In the genomic region with DNA sequence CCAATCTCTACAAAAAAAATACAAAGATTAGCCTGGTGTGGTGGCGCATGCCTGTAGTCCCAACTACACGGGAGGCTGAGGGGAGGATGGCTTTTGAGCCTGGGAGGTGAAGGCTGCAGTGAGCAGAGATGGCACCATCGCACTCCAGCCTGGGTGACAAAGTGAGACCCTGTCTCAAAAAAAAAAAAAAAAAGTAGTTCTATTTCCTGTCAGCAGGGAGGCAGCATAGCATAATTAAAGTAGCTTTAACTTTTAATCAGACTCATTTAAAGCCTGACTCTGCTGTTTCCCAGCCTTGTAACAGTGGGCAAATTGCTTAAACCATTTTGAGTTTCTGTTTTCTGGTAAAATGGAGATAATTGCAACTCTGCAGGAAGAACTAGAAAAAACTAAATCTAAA, we compare ENCODE assay signal across 2 cellular contexts.
TF ChIP-seq lines count a peak whose summit lies in the region.

No MANE protein-coding gene starts in this region.

TF ChIP-seq in GM23338, 12 proteins besides CTCF, POLR2A, EP300 and RAD21 (continued from another document):
- TF ChIP-seq STAT1 (IDR thresholded peaks at IDR 0.05; ENCODE audit: unreplicated experiment), result no peak
- TF ChIP-seq, protein P1, sequence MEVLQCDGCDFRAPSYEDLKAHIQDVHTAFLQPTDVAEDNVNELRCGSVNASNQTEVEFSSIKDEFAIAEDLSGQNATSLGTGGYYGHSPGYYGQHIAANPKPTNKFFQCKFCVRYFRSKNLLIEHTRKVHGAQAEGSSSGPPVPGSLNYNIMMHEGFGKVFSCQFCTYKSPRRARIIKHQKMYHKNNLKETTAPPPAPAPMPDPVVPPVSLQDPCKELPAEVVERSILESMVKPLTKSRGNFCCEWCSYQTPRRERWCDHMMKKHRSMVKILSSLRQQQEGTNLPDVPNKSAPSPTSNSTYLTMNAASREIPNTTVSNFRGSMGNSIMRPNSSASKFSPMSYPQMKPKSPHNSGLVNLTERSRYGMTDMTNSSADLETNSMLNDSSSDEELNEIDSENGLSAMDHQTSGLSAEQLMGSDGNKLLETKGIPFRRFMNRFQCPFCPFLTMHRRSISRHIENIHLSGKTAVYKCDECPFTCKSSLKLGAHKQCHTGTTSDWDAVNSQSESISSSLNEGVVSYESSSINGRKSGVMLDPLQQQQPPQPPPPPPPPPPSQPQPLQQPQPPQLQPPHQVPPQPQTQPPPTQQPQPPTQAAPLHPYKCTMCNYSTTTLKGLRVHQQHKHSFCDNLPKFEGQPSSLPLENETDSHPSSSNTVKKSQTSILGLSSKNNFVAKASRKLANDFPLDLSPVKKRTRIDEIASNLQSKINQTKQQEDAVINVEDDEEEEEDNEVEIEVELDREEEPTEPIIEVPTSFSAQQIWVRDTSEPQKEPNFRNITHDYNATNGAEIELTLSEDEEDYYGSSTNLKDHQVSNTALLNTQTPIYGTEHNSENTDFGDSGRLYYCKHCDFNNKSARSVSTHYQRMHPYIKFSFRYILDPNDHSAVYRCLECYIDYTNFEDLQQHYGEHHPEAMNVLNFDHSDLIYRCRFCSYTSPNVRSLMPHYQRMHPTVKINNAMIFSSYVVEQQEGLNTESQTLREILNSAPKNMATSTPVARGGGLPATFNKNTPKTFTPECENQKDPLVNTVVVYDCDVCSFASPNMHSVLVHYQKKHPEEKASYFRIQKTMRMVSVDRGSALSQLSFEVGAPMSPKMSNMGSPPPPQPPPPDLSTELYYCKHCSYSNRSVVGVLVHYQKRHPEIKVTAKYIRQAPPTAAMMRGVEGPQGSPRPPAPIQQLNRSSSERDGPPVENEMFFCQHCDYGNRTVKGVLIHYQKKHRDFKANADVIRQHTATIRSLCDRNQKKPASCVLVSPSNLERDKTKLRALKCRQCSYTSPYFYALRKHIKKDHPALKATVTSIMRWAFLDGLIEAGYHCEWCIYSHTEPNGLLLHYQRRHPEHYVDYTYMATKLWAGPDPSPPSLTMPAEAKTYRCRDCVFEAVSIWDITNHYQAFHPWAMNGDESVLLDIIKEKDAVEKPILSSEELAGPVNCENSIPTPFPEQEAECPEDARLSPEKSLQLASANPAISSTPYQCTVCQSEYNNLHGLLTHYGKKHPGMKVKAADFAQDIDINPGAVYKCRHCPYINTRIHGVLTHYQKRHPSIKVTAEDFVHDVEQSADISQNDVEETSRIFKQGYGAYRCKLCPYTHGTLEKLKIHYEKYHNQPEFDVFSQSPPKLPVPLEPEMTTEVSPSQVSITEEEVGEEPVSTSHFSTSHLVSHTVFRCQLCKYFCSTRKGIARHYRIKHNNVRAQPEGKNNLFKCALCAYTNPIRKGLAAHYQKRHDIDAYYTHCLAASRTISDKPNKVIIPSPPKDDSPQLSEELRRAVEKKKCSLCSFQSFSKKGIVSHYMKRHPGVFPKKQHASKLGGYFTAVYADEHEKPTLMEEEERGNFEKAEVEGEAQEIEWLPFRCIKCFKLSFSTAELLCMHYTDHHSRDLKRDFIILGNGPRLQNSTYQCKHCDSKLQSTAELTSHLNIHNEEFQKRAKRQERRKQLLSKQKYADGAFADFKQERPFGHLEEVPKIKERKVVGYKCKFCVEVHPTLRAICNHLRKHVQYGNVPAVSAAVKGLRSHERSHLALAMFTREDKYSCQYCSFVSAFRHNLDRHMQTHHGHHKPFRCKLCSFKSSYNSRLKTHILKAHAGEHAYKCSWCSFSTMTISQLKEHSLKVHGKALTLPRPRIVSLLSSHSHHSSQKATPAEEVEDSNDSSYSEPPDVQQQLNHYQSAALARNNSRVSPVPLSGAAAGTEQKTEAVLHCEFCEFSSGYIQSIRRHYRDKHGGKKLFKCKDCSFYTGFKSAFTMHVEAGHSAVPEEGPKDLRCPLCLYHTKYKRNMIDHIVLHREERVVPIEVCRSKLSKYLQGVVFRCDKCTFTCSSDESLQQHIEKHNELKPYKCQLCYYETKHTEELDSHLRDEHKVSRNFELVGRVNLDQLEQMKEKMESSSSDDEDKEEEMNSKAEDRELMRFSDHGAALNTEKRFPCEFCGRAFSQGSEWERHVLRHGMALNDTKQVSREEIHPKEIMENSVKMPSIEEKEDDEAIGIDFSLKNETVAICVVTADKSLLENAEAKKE (CRISPR knock-in tag; IDR thresholded peaks at IDR 0.05), result no peak
- TF ChIP-seq ZNF114 (CRISPR knock-in tag; IDR thresholded peaks at IDR 0.05), result no peak
- TF ChIP-seq, protein P2, sequence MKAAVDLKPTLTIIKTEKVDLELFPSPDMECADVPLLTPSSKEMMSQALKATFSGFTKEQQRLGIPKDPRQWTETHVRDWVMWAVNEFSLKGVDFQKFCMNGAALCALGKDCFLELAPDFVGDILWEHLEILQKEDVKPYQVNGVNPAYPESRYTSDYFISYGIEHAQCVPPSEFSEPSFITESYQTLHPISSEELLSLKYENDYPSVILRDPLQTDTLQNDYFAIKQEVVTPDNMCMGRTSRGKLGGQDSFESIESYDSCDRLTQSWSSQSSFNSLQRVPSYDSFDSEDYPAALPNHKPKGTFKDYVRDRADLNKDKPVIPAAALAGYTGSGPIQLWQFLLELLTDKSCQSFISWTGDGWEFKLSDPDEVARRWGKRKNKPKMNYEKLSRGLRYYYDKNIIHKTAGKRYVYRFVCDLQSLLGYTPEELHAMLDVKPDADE (IDR thresholded peaks at IDR 0.05), result no peak
- no peak for TF ChIP-seq EZH2phosphoT487 (IDR thresholded peaks at IDR 0.05; ENCODE audit: unreplicated experiment)
- TF ChIP-seq NANOG (IDR thresholded peaks at IDR 0.05; ENCODE audit: borderline replicate concordance), result no peak
- TF ChIP-seq, protein P3, sequence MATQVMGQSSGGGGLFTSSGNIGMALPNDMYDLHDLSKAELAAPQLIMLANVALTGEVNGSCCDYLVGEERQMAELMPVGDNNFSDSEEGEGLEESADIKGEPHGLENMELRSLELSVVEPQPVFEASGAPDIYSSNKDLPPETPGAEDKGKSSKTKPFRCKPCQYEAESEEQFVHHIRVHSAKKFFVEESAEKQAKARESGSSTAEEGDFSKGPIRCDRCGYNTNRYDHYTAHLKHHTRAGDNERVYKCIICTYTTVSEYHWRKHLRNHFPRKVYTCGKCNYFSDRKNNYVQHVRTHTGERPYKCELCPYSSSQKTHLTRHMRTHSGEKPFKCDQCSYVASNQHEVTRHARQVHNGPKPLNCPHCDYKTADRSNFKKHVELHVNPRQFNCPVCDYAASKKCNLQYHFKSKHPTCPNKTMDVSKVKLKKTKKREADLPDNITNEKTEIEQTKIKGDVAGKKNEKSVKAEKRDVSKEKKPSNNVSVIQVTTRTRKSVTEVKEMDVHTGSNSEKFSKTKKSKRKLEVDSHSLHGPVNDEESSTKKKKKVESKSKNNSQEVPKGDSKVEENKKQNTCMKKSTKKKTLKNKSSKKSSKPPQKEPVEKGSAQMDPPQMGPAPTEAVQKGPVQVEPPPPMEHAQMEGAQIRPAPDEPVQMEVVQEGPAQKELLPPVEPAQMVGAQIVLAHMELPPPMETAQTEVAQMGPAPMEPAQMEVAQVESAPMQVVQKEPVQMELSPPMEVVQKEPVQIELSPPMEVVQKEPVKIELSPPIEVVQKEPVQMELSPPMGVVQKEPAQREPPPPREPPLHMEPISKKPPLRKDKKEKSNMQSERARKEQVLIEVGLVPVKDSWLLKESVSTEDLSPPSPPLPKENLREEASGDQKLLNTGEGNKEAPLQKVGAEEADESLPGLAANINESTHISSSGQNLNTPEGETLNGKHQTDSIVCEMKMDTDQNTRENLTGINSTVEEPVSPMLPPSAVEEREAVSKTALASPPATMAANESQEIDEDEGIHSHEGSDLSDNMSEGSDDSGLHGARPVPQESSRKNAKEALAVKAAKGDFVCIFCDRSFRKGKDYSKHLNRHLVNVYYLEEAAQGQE (IDR thresholded peaks at IDR 0.05; ENCODE audit: unreplicated experiment), result no peak
- TF ChIP-seq JUNB (IDR thresholded peaks at IDR 0.05; ENCODE audit: unreplicated experiment), result no peak
- no peak for TF ChIP-seq EZH2 (IDR thresholded peaks at IDR 0.05; ENCODE audit: low read depth, unreplicated experiment)

TF ChIP-seq in WTC11, 78 proteins besides CTCF, POLR2A, EP300 and RAD21 (continued from another document and continues in another):
- TF ChIP-seq, protein P4, sequence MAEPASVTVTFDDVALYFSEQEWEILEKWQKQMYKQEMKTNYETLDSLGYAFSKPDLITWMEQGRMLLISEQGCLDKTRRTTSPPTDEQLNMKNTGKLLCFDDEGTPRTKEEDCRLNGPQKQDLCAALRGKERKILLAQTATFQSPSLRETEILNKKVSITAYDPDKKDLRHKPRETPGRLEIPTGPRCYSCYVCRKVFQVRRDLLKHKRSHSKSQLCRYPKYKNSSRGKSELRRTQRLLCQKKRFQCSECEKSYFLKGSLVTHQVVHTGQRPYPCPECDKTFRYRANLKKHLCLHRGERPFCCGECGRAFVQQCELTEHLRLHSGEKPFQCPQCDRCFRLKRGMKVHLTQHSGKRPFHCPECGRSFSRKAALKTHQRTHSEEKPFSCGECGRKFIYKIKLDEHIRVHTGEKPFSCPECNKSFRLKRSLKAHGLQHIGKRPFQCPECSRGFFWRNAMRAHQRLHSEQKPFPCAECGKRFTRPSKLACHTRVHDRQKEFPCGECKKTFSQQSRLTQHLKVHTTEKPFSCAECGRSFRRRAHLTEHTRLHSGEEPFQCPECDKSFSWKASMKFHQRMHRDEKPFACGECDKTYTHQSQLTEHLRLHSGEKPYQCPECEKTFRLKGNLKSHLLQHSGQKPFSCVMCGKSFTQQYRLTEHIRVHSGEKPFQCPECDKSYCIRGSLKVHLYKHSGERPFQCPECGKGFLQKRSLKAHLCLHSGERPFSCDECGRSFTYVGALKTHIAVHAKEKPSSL (CRISPR knock-in tag; conservative IDR thresholded peaks at IDR 0.05), result no peak
- TF ChIP-seq, protein P5, sequence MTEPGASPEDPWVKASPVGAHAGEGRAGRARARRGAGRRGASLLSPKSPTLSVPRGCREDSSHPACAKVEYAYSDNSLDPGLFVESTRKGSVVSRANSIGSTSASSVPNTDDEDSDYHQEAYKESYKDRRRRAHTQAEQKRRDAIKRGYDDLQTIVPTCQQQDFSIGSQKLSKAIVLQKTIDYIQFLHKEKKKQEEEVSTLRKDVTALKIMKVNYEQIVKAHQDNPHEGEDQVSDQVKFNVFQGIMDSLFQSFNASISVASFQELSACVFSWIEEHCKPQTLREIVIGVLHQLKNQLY (CRISPR knock-in tag; IDR thresholded peaks at IDR 0.05), result no peak
- TF ChIP-seq, protein P6, sequence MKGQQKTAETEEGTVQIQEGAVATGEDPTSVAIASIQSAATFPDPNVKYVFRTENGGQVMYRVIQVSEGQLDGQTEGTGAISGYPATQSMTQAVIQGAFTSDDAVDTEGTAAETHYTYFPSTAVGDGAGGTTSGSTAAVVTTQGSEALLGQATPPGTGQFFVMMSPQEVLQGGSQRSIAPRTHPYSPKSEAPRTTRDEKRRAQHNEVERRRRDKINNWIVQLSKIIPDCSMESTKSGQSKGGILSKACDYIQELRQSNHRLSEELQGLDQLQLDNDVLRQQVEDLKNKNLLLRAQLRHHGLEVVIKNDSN (CRISPR knock-in tag; IDR thresholded peaks at IDR 0.05), result no peak
- TF ChIP-seq, protein P7, sequence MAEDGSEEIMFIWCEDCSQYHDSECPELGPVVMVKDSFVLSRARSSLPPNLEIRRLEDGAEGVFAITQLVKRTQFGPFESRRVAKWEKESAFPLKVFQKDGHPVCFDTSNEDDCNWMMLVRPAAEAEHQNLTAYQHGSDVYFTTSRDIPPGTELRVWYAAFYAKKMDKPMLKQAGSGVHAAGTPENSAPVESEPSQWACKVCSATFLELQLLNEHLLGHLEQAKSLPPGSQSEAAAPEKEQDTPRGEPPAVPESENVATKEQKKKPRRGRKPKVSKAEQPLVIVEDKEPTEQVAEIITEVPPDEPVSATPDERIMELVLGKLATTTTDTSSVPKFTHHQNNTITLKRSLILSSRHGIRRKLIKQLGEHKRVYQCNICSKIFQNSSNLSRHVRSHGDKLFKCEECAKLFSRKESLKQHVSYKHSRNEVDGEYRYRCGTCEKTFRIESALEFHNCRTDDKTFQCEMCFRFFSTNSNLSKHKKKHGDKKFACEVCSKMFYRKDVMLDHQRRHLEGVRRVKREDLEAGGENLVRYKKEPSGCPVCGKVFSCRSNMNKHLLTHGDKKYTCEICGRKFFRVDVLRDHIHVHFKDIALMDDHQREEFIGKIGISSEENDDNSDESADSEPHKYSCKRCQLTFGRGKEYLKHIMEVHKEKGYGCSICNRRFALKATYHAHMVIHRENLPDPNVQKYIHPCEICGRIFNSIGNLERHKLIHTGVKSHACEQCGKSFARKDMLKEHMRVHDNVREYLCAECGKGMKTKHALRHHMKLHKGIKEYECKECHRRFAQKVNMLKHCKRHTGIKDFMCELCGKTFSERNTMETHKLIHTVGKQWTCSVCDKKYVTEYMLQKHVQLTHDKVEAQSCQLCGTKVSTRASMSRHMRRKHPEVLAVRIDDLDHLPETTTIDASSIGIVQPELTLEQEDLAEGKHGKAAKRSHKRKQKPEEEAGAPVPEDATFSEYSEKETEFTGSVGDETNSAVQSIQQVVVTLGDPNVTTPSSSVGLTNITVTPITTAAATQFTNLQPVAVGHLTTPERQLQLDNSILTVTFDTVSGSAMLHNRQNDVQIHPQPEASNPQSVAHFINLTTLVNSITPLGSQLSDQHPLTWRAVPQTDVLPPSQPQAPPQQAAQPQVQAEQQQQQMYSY (CRISPR knock-in tag; IDR thresholded peaks at IDR 0.05), result no peak
- TF ChIP-seq TEAD1 (CRISPR knock-in tag; IDR thresholded peaks at IDR 0.05), result no peak
- TF ChIP-seq JAZF1 (CRISPR knock-in tag; IDR thresholded peaks at IDR 0.05), result no peak
- TF ChIP-seq, protein P8, sequence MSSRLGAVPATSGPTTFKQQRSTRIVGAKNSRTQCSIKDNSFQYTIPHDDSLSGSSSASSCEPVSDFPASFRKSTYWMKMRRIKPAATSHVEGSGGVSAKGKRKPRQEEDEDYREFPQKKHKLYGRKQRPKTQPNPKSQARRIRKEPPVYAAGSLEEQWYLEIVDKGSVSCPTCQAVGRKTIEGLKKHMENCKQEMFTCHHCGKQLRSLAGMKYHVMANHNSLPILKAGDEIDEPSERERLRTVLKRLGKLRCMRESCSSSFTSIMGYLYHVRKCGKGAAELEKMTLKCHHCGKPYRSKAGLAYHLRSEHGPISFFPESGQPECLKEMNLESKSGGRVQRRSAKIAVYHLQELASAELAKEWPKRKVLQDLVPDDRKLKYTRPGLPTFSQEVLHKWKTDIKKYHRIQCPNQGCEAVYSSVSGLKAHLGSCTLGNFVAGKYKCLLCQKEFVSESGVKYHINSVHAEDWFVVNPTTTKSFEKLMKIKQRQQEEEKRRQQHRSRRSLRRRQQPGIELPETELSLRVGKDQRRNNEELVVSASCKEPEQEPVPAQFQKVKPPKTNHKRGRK (CRISPR knock-in tag; IDR thresholded peaks at IDR 0.05; ENCODE audit: borderline replicate concordance), result no peak
- TF ChIP-seq, protein P9, sequence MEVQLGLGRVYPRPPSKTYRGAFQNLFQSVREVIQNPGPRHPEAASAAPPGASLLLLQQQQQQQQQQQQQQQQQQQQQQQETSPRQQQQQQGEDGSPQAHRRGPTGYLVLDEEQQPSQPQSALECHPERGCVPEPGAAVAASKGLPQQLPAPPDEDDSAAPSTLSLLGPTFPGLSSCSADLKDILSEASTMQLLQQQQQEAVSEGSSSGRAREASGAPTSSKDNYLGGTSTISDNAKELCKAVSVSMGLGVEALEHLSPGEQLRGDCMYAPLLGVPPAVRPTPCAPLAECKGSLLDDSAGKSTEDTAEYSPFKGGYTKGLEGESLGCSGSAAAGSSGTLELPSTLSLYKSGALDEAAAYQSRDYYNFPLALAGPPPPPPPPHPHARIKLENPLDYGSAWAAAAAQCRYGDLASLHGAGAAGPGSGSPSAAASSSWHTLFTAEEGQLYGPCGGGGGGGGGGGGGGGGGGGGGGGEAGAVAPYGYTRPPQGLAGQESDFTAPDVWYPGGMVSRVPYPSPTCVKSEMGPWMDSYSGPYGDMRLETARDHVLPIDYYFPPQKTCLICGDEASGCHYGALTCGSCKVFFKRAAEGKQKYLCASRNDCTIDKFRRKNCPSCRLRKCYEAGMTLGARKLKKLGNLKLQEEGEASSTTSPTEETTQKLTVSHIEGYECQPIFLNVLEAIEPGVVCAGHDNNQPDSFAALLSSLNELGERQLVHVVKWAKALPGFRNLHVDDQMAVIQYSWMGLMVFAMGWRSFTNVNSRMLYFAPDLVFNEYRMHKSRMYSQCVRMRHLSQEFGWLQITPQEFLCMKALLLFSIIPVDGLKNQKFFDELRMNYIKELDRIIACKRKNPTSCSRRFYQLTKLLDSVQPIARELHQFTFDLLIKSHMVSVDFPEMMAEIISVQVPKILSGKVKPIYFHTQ (CRISPR knock-in tag; IDR thresholded peaks at IDR 0.05), result no peak
- TF ChIP-seq ZNF317 (CRISPR knock-in tag; IDR thresholded peaks at IDR 0.05; ENCODE audit: borderline replicate concordance, low read depth), result no peak
- TF ChIP-seq ZNF138 (CRISPR knock-in tag; conservative IDR thresholded peaks at IDR 0.05), result no peak
- TF ChIP-seq SMAD4 (CRISPR knock-in tag; IDR thresholded peaks at IDR 0.05), result no peak
- TF ChIP-seq NR3C1 (CRISPR knock-in tag; conservative IDR thresholded peaks at IDR 0.05; ENCODE audit: low read depth), result no peak
- TF ChIP-seq ELF4 (CRISPR knock-in tag; IDR thresholded peaks at IDR 0.05; ENCODE audit: low read depth), result no peak
